In the genomic region with DNA sequence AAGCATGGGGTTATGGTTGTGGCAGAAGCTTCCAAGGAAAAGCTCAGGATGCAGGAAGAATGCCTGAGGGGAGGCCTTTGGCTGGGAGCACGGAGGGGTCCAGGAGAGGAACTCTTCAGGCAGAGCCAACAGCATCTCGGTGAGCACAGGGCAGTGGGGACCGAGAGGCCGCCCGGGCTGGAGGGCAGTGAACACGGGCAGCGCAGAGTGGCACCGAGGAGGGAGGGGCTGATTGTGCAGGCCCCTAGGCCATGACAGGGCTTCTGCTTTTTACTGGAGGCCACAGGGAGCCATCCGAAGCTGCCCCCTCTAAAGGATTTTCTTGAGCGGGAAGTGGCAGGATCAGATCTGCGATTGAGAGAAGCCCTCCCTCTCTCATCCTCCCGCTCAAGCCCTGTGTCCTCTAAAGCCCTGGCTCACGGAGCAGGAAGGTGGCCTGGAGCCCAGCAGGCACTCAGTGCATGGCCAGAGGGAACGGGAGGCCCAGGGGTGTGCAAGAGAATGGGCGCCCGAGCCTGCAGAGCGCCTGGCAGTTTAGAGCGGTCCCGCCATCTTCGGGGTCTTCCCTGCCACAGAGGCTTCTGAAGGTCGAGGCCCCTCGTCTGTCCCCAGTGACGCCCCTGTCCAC, we compare ENCODE assay signal across 9 cellular contexts. TPM values are rescaled to one million over a fixed set of nuclear protein-coding genes. Genes with fewer than 3 reads are reported as not detected.
A peak's percentile ranks its signal among the peaks of the same experiment; 100 is the strongest.
DNase-seq lines count a peak whose midpoint lies in the region; ATAC-seq, FAIRE-seq and TF ChIP-seq lines count a peak whose summit lies in the region.
"Had no signal": no experiment of that assay in that cellular context is flagged by ENCODE, and none has a peak within 500 bp of the region (broad histone marks: within the 10 kb centered on the region; RNA-seq: fewer than 3 reads in every experiment).

No MANE protein-coding gene starts in this region.

- H3K9me3 ChIP-seq in astrocyte (ENCODE audit: insufficient read depth, low read depth, low read length): no peaks in the 10 kb centered on the region

- H3K27me3 ChIP-seq in astrocyte (ENCODE audit: insufficient read depth, low read length) (no peaks in the 10 kb centered on the region), layer of hippocampus (ENCODE audit: control insufficient read depth, insufficient read depth, low read length) (no peaks in the 10 kb centered on the region)
- H3K27me3 ChIP-seq: cardiac muscle cell had no signal

- H3K79me2 ChIP-seq in astrocyte (ENCODE audit: insufficient read depth, low read length): no peaks in the 10 kb centered on the region

- H2AFZ ChIP-seq in astrocyte (ENCODE audit: low read depth, low read length): peak overlapping the region; percentile 53

- no peak overlapping the region for H3K4me3 ChIP-seq in astrocyte (ENCODE audit: insufficient read depth, low read depth, low read length)
- H3K4me3 ChIP-seq: cardiac muscle cell had no signal

- H3K9ac ChIP-seq in astrocyte (ENCODE audit: low read length): peak overlapping the region; percentile 43

- no peak for FAIRE-seq in astrocyte (lab: Jason Lieb, UNC)

- no peaks in the 10 kb centered on the region for H3K9me3 Mint-ChIP-seq in activated CD4-positive, alpha-beta T cell treated with anti-CD3 and anti-CD28 coated beads, Interleukin-2, amount 10 ng/mL, durations not matched to agents 7 days and 5 days
- H3K9me3 Mint-ChIP-seq in astrocyte (ENCODE audit: unreplicated experiment): no peaks in the 10 kb centered on the region

- TF ChIP-seq CTCF in astrocyte (IDR thresholded peaks at IDR 0.05; ENCODE audit: insufficient read depth, low read depth, low read length): no peak

- H3K4me3 Mint-ChIP-seq in activated CD4-positive, alpha-beta T cell treated with anti-CD3 and anti-CD28 coated beads, Interleukin-2, amount 10 ng/mL, durations not matched to agents 7 days and 5 days: no peak overlapping the region
- no peak overlapping the region for H3K4me3 Mint-ChIP-seq in astrocyte (ENCODE audit: unreplicated experiment)

- CTCF ChIA-PET in activated CD4-positive, alpha-beta T cell treated with anti-CD3 and anti-CD28 coated beads, Interleukin-2, amount 10 ng/mL, durations not matched to agents 7 days and 5 days (lab: Charles Lee): interaction anchor here (0.6 to 1.7 kb wide), 9 partner anchors 9 to 302 kb away, joined by 3 to 5 read pairs (median 3); no protein-coding TSS in a partner anchor

- peak overlapping the region; percentile 73 for H3K27ac Mint-ChIP-seq in activated CD4-positive, alpha-beta T cell treated with anti-CD3 and anti-CD28 coated beads, Interleukin-2, amount 10 ng/mL, durations not matched to agents 7 days and 5 days
- peak overlapping the region; percentile 2 for H3K27ac Mint-ChIP-seq in astrocyte (ENCODE audit: unreplicated experiment)

- H3K27me3 Mint-ChIP-seq in activated CD4-positive, alpha-beta T cell treated with anti-CD3 and anti-CD28 coated beads, Interleukin-2, amount 10 ng/mL, durations not matched to agents 7 days and 5 days: no peaks in the 10 kb centered on the region
- peaks cover 4% of the 10 kb centered on the region for H3K27me3 Mint-ChIP-seq in astrocyte (ENCODE audit: low read depth, unreplicated experiment)

- H4K20me1 ChIP-seq in astrocyte (ENCODE audit: insufficient read depth, low read length): no peaks in the 10 kb centered on the region

- no peaks in the 10 kb centered on the region for H3K36me3 Mint-ChIP-seq in activated CD4-positive, alpha-beta T cell treated with anti-CD3 and anti-CD28 coated beads, Interleukin-2, amount 10 ng/mL, durations not matched to agents 7 days and 5 days (ENCODE audit: low read depth)
- no peaks in the 10 kb centered on the region for H3K36me3 Mint-ChIP-seq in astrocyte (ENCODE audit: low read depth, unreplicated experiment)

- DNase-seq in activated CD4-positive, alpha-beta T cell treated with anti-CD3 and anti-CD28 coated beads, Interleukin-2, amount 10 ng/mL, durations not matched to agents 7 days and 5 days: no peak
- no peak for DNase-seq in activated CD4-positive, alpha-beta T cell treated with anti-CD3 and anti-CD28 coated beads, Interleukin-2, amount 50 U/mL, for 48 hours
- DNase-seq in astrocyte (ENCODE audit: low read depth): no peak
- peak in 18 of 49 donors; percentile 20 to 71 (median 44) for DNase-seq in substantia nigra (lab: John Stamatoyannopoulos, UW)
- no peak for DNase-seq in GM19240 (ENCODE audit: insufficient read length, low spot score)

- no peak for ATAC-seq in GM19455 (IDR thresholded peaks at IDR 0.05; ENCODE audit: unreplicated experiment)
- no peak for ATAC-seq in GM21526 (IDR thresholded peaks at IDR 0.05; ENCODE audit: low FRiP score, unreplicated experiment)

- H3K4me2 ChIP-seq in astrocyte (ENCODE audit: low read length): peak overlapping the region; percentile 61

- H3K36me3 ChIP-seq in astrocyte (ENCODE audit: insufficient read depth, low read length): no peaks in the 10 kb centered on the region
- H3K36me3 ChIP-seq: cardiac muscle cell had no signal

- POLR2A ChIA-PET in activated CD4-positive, alpha-beta T cell treated with anti-CD3 and anti-CD28 coated beads, Interleukin-2, amount 10 ng/mL, durations not matched to agents 7 days and 5 days (lab: Charles Lee): no interaction called here

- H3K4me1 ChIP-seq in astrocyte (ENCODE audit: insufficient read depth, low read length): peaks cover 13% of the 10 kb centered on the region

- peaks cover 46% of the 10 kb centered on the region for H3K4me1 Mint-ChIP-seq in activated CD4-positive, alpha-beta T cell treated with anti-CD3 and anti-CD28 coated beads, Interleukin-2, amount 10 ng/mL, durations not matched to agents 7 days and 5 days
- H3K4me1 Mint-ChIP-seq in astrocyte (ENCODE audit: low read depth, unreplicated experiment): peaks cover 14% of the 10 kb centered on the region

- H3K27ac ChIP-seq in astrocyte (ENCODE audit: low read depth, low read length): peak overlapping the region; percentile 59
- peak overlapping the region; percentile 73 for H3K27ac ChIP-seq in layer of hippocampus (ENCODE audit: low read depth, low read length)
- peak overlapping the region; percentile 84 for H3K27ac ChIP-seq in substantia nigra (ENCODE audit: low read depth, low read length, poor library complexity, severe bottlenecking)
- H3K27ac ChIP-seq: cardiac muscle cell had no signal

RNA-seq across cellular contexts. Expression of gene PPP1R21, which starts 20.6 kb away (rescaled TPM):
- total RNA-seq in activated CD4-positive, alpha-beta T cell treated with anti-CD3 and anti-CD28 coated beads, Interleukin-2, amount 10 ng/mL, durations not matched to agents 7 days and 5 days: 10 to 100 TPM; 39.3 to 43.0 TPM
- total RNA-seq in astrocyte: 17.2 and 18.6 TPM in 2 replicates
